1 cellular context compared by ENCODE assay signal in genomic region chr19:43781630-43782310, GRCh38.
TF ChIP-seq lines count a peak whose summit lies in the region.

No MANE protein-coding gene starts in this region.

TF ChIP-seq in IMR-90, 13 proteins besides CTCF, POLR2A, EP300 and RAD21:
- TF ChIP-seq FOS (IDR thresholded peaks at IDR 0.05; ENCODE audit: low read depth, low read length) (no peak), MAZ (IDR thresholded peaks at IDR 0.05; ENCODE audit: borderline replicate concordance, low read depth, low read length) (no peak), SMC3 (IDR thresholded peaks at IDR 0.05; ENCODE audit: low read depth, low read length) (no peak), MXI1 (IDR thresholded peaks at IDR 0.05; ENCODE audit: borderline replicate concordance, low read depth, low read length) (no peak), CEBPB (IDR thresholded peaks at IDR 0.05; ENCODE audit: low read depth, low read length) (no peak), MAFK (IDR thresholded peaks at IDR 0.05; ENCODE audit: low read depth, low read length) (no peak), RFX5 (IDR thresholded peaks at IDR 0.05; ENCODE audit: low read depth, low read length) (no peak), USF2 (IDR thresholded peaks at IDR 0.05; ENCODE audit: low read depth, low read length) (no peak), ELK1 (IDR thresholded peaks at IDR 0.05; ENCODE audit: borderline replicate concordance, low read depth, low read length) (no peak), RCOR1 (IDR thresholded peaks at IDR 0.05; ENCODE audit: insufficient replicate concordance, low read length) (no peak), NFE2L2 (IDR thresholded peaks at IDR 0.05; ENCODE audit: low read depth, low read length) (no peak), BHLHE40 (IDR thresholded peaks at IDR 0.05; ENCODE audit: low read depth, low read length) (no peak), CHD1 (IDR thresholded peaks at IDR 0.05; ENCODE audit: low read depth, low read length) (no peak)
